Comparison of ENCODE assay signal across 25 cellular contexts in genomic region chr15:61853195-61853594, GRCh38.
"Had no signal": no experiment of that assay in that cellular context is flagged by ENCODE, and none has a peak within 500 bp of the region (broad histone marks: within the 10 kb centered on the region; RNA-seq: fewer than 3 reads in every experiment).

No MANE protein-coding gene starts in this region.

- H3K27ac ChIP-seq: left ventricle myocardium inferior, ovary, right atrium auricular region, skin epidermis, spleen, suprapubic skin, thoracic aorta, tibial artery, uterus had no signal

- H3K4me3 ChIP-seq: left ventricle myocardium inferior, lung, mucosa of descending colon, ovary, right atrium auricular region, skin epidermis, spleen, suprapubic skin, thoracic aorta, tibial artery, uterus had no signal

- H3K27ac Mint-ChIP-seq: immature natural killer cell; natural killer cell treated with Interleukin-12 subunit alpha and Interleukin-12 subunit beta and Interleukin-15 and Interleukin-18, amount 100 ng/mL, for 72 hours; progenitor cell of endocrine pancreas; stimulated activated effector memory CD8-positive, alpha-beta T cell treated with anti-CD3 and anti-CD28 coated beads, Interleukin-12 subunit alpha, Interleukin-12 subunit beta, amount 100 ng/mL, for 72 hours; stimulated activated naive CD8-positive, alpha-beta T cell treated with anti-CD3 and anti-CD28 coated beads, Interleukin-15, Interleukin-2, amounts not matched to agents 100 ng/mL and 50 ng/mL, for 24 hours; type B pancreatic cell had no signal

- H3K4me1 ChIP-seq: suprapubic skin, tibial artery, uterus had no signal

- DNase-seq: hypothalamus; immature natural killer cell; islet precursor cell; left ventricle myocardium inferior; mesendoderm; midbrain; mucosa of descending colon; naive thymus-derived CD4-positive, alpha-beta T cell; ovary; spleen; stimulated activated CD4-positive, alpha-beta T cell treated with anti-CD3 and anti-CD28 coated beads, Interleukin-4, amount 100 ng/mL, for 24 hours; stimulated activated naive CD4-positive, alpha-beta T cell; tibial artery; uterus had no signal

- H3K4me1 Mint-ChIP-seq: stimulated activated effector memory CD8-positive, alpha-beta T cell treated with anti-CD3 and anti-CD28 coated beads, Interleukin-12 subunit alpha, Interleukin-12 subunit beta, amount 100 ng/mL, for 72 hours had no signal

- H3K27me3 Mint-ChIP-seq: naive thymus-derived CD4-positive, alpha-beta T cell; natural killer cell treated with Interleukin-12 subunit alpha and Interleukin-12 subunit beta and Interleukin-15 and Interleukin-18, amount 100 ng/mL, for 72 hours; progenitor cell of endocrine pancreas; stimulated activated naive CD8-positive, alpha-beta T cell treated with anti-CD3 and anti-CD28 coated beads, Interleukin-15, Interleukin-2, amounts not matched to agents 100 ng/mL and 50 ng/mL, for 24 hours; type B pancreatic cell had no signal

- H3K27me3 ChIP-seq: ovary, right atrium auricular region, spleen, suprapubic skin, tibial artery, uterus had no signal

- H3K36me3 Mint-ChIP-seq: natural killer cell treated with Interleukin-12 subunit alpha and Interleukin-12 subunit beta and Interleukin-15 and Interleukin-18, amount 100 ng/mL, for 72 hours had no signal

- H3K4me3 Mint-ChIP-seq: immature natural killer cell; naive thymus-derived CD4-positive, alpha-beta T cell; natural killer cell treated with Interleukin-12 subunit alpha and Interleukin-12 subunit beta and Interleukin-15 and Interleukin-18, amount 100 ng/mL, for 72 hours; stimulated activated effector memory CD8-positive, alpha-beta T cell treated with anti-CD3 and anti-CD28 coated beads, Interleukin-12 subunit alpha, Interleukin-12 subunit beta, amount 100 ng/mL, for 72 hours; stimulated activated naive CD8-positive, alpha-beta T cell treated with anti-CD3 and anti-CD28 coated beads, Interleukin-15, Interleukin-2, amounts not matched to agents 100 ng/mL and 50 ng/mL, for 24 hours; type B pancreatic cell had no signal

- H3K36me3 ChIP-seq: ovary, uterus had no signal

- ATAC-seq: mucosa of descending colon; naive thymus-derived CD4-positive, alpha-beta T cell; natural killer cell treated with Interleukin-12 subunit alpha and Interleukin-12 subunit beta and Interleukin-15 and Interleukin-18, amount 100 ng/mL, for 72 hours; sciatic nerve; stimulated activated effector memory CD8-positive, alpha-beta T cell treated with anti-CD3 and anti-CD28 coated beads, Interleukin-12 subunit alpha, Interleukin-12 subunit beta, amount 100 ng/mL, for 72 hours had no signal

- H3K9me3 Mint-ChIP-seq: immature natural killer cell; naive thymus-derived CD4-positive, alpha-beta T cell; natural killer cell treated with Interleukin-12 subunit alpha and Interleukin-12 subunit beta and Interleukin-15 and Interleukin-18, amount 100 ng/mL, for 72 hours; stimulated activated effector memory CD8-positive, alpha-beta T cell treated with anti-CD3 and anti-CD28 coated beads, Interleukin-12 subunit alpha, Interleukin-12 subunit beta, amount 100 ng/mL, for 72 hours; stimulated activated naive CD8-positive, alpha-beta T cell treated with anti-CD3 and anti-CD28 coated beads, Interleukin-15, Interleukin-2, amounts not matched to agents 100 ng/mL and 50 ng/mL, for 24 hours; type B pancreatic cell had no signal

- H3K9me3 ChIP-seq: left ventricle myocardium inferior, mucosa of descending colon, ovary, right atrium auricular region, spleen, suprapubic skin, thoracic aorta, tibial artery, uterus had no signal
